ENCODE assay signal across 12 cellular contexts in the genomic region with DNA sequence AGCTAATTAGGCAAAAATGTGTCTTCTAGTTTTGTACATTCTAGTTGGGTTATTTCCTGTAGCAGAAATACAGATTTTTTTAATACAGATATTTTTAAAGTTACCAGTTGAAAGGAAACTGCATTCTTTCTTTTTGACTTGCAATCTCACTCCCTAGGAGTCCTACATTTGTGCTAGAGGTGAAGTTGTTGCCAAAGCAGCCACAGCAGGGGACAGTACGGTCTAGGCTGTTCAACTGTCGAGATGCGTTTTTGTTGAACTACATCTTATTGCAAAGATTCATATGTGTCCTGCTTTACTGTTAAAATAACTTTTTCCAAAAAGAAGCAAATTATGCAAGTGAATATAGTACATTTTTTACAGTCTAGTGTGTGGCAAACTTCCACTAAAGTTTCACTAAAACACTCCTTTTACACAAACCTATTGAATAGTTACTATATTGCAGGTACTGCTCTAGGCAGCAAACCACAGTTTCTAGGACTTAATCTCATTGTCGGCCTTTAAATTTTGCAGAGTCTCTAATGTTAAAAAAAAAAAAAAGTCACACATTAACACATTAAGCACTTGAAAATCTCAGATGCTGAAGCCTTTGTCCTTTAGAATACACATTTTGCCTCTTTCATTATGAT. TPM values are rescaled to one million over a fixed set of nuclear protein-coding genes. Genes with fewer than 3 reads are reported as not detected.
A peak's percentile ranks its signal among the peaks of the same experiment; 100 is the strongest.
DNase-seq lines count a peak whose midpoint lies in the region; ATAC-seq and TF ChIP-seq lines count a peak whose summit lies in the region.
"Had no signal": no experiment of that assay in that cellular context is flagged by ENCODE, and none has a peak within 500 bp of the region (broad histone marks: within the 10 kb centered on the region; RNA-seq: fewer than 3 reads in every experiment).

No MANE protein-coding gene starts in this region.

- peaks cover 7% of the 10 kb centered on the region; the same call in 1 of the 2 replicates for H3K9me3 Mint-ChIP-seq in WTC11

- DNase-seq in WTC11 (ENCODE audit: low spot score) (no peak), body of pancreas (no peak), esophagus squamous epithelium (lab: John Stamatoyannopoulos, UW) (no peak), tibial artery (no peak), anterior cingulate cortex (lab: John Stamatoyannopoulos, UW) (no peak)
- DNase-seq: Caco-2, cortex of kidney, heart right ventricle, thyroid gland had no signal

- no peak for TF ChIP-seq CTCF in WTC11 (IDR thresholded peaks at IDR 0.05)
- TF ChIP-seq CTCF in body of pancreas (IDR thresholded peaks at IDR 0.05) = no peak
- no peak for TF ChIP-seq CTCF in esophagus squamous epithelium (IDR thresholded peaks at IDR 0.05)
- TF ChIP-seq CTCF in tibial artery (IDR thresholded peaks at IDR 0.05) = no peak

- H3K36me3 ChIP-seq in body of pancreas (replicated peaks in 1 of 2; ENCODE audit: insufficient read depth in 1 of 2, low read depth in 2 of 2) (no peaks in the 10 kb centered on the region), esophagus squamous epithelium (peaks cover 0 to 4% (median 0%) of the 10 kb centered on the region in 3 donors), tibial artery (no peaks in the 10 kb centered on the region)
- H3K36me3 ChIP-seq: thyroid gland had no signal

- H3K36me3 Mint-ChIP-seq in WTC11 = no peaks in the 10 kb centered on the region

- POLR2A ChIA-PET in WTC11 (lab: Charles Lee) = no interaction called here

- H3K9me3 ChIP-seq in body of pancreas (no peaks in the 10 kb centered on the region), esophagus squamous epithelium (no peaks in the 10 kb centered on the region), tibial artery (no peaks in the 10 kb centered on the region)
- H3K9me3 ChIP-seq: thyroid gland had no signal

- H3K27ac ChIP-seq in body of pancreas (no peak overlapping the region), esophagus squamous epithelium (no peak overlapping the region), tibial artery (no peak overlapping the region)
- H3K27ac ChIP-seq: heart right ventricle, thyroid gland had no signal

- no peak overlapping the region for H3K27ac Mint-ChIP-seq in WTC11

- H3K4me3 ChIP-seq in body of pancreas = no peak overlapping the region
- no peak overlapping the region for H3K4me3 ChIP-seq in esophagus squamous epithelium
- H3K4me3 ChIP-seq in tibial artery = no peak overlapping the region
- H3K4me3 ChIP-seq: heart right ventricle, thyroid gland had no signal

- TF ChIP-seq POLR2A in body of pancreas (IDR thresholded peaks at IDR 0.05) (no peak), esophagus squamous epithelium (IDR thresholded peaks at IDR 0.05) (no peak)

- CTCF ChIA-PET in WTC11 (lab: Charles Lee) = no interaction called here

- H3K4me1 ChIP-seq in body of pancreas (no peaks in the 10 kb centered on the region), esophagus squamous epithelium (no peaks in the 10 kb centered on the region), tibial artery (no peaks in the 10 kb centered on the region)
- H3K4me1 ChIP-seq: Caco-2, heart right ventricle, thyroid gland had no signal

- intact Hi-C loops in body of pancreas (cut with DNase I) (no loop called here), esophagus squamous epithelium (cut with DNase I) (no loop called here), tibial artery (cut with DNase I; ENCODE audit: low total_unique reads) (no loop called here)

- H3K4me1 Mint-ChIP-seq in WTC11 = no peaks in the 10 kb centered on the region

- no peaks in the 10 kb centered on the region for H3K27me3 Mint-ChIP-seq in WTC11 (ENCODE audit: low read depth)

- 67 to 79% methylated on average over 4 of the region's 4 CpGs for WGBS in body of pancreas, 2 donors
- WGBS in esophagus squamous epithelium, 2 donors = 67 to 73% methylated on average over 4 of the region's 4 CpGs

- ATAC-seq in GM18511 (IDR thresholded peaks at IDR 0.05; ENCODE audit: unreplicated experiment) (peak; percentile 43), GM21367 (IDR thresholded peaks at IDR 0.05; ENCODE audit: unreplicated experiment) (peak; percentile 18), HG03108 (IDR thresholded peaks at IDR 0.05; ENCODE audit: unreplicated experiment) (peak; percentile 36), WTC11 (peak; percentile 38; the same call in 1 of the 2 replicates), body of pancreas (no peak)
- ATAC-seq: heart right ventricle had no signal

- no peaks in the 10 kb centered on the region for H3K27me3 ChIP-seq in body of pancreas
- no peaks in the 10 kb centered on the region for H3K27me3 ChIP-seq in esophagus squamous epithelium
- no peaks in the 10 kb centered on the region for H3K27me3 ChIP-seq in tibial artery
- H3K27me3 ChIP-seq: heart right ventricle, thyroid gland had no signal

- H3K4me3 Mint-ChIP-seq in WTC11 = no peak overlapping the region

TF ChIP-seq in WTC11, 78 proteins besides CTCF, POLR2A, EP300 and RAD21 (continues in another document):
- TF ChIP-seq EMX1 (CRISPR knock-in tag; IDR thresholded peaks at IDR 0.05) (no peak), MLX (CRISPR knock-in tag; IDR thresholded peaks at IDR 0.05) (no peak), ZNF121 (CRISPR knock-in tag; IDR thresholded peaks at IDR 0.05) (no peak), KAT7 (CRISPR knock-in tag; IDR thresholded peaks at IDR 0.05; ENCODE audit: borderline replicate concordance) (no peak), TEAD1 (CRISPR knock-in tag; IDR thresholded peaks at IDR 0.05) (no peak), IRF2 (CRISPR knock-in tag; IDR thresholded peaks at IDR 0.05; ENCODE audit: borderline replicate concordance, low read depth) (no peak), CDX4 (CRISPR knock-in tag; IDR thresholded peaks at IDR 0.05; ENCODE audit: borderline replicate concordance) (no peak), ZNF512 (CRISPR knock-in tag; IDR thresholded peaks at IDR 0.05; ENCODE audit: borderline replicate concordance) (no peak), ZNF317 (CRISPR knock-in tag; IDR thresholded peaks at IDR 0.05; ENCODE audit: borderline replicate concordance, low read depth) (no peak), SMAD4 (CRISPR knock-in tag; IDR thresholded peaks at IDR 0.05) (no peak), GTF2I (CRISPR knock-in tag; conservative IDR thresholded peaks at IDR 0.05) (no peak), MYBL2 (CRISPR knock-in tag; IDR thresholded peaks at IDR 0.05) (no peak), FOXJ3 (CRISPR knock-in tag; IDR thresholded peaks at IDR 0.05; ENCODE audit: borderline replicate concordance) (no peak), TEAD4 (CRISPR knock-in tag; IDR thresholded peaks at IDR 0.05) (no peak), ATF2 (CRISPR knock-in tag; IDR thresholded peaks at IDR 0.05; ENCODE audit: borderline replicate concordance, low read depth) (no peak), USF2 (CRISPR knock-in tag; IDR thresholded peaks at IDR 0.05) (no peak)

RNA-seq across cellular contexts. Expression of gene SRGAP1, which starts 30.2 kb away (rescaled TPM):
- total RNA-seq in WTC11 (2021) = 8.1 to 10.3 TPM (median 9.9 TPM) in 3 replicates
- 10 to 100 TPM in 1 of 2 donors, 1 to 10 TPM in 1; 8.8 to 14.8 TPM for total RNA-seq in body of pancreas
- 1 to 10 TPM; 2.0 to 5.3 (median 3.6) TPM for total RNA-seq in esophagus squamous epithelium

RNA-seq across cellular contexts. Expression of gene RXYLT1, which starts 34.6 kb away (rescaled TPM):
- 9.8 to 11.0 TPM (median 9.8 TPM) in 3 replicates for total RNA-seq in WTC11 (2021)
- total RNA-seq in body of pancreas = 10 to 100 TPM in 1 of 2 donors, 1 to 10 TPM in 1; 8.6 to 17.5 TPM
- total RNA-seq in esophagus squamous epithelium = 10 to 100 TPM in 3 of 4 donors, 1 to 10 TPM in 1; 6.9 to 16.7 (median 13.0) TPM
